ENCODE assay signal across 17 cellular contexts in the genomic region with DNA sequence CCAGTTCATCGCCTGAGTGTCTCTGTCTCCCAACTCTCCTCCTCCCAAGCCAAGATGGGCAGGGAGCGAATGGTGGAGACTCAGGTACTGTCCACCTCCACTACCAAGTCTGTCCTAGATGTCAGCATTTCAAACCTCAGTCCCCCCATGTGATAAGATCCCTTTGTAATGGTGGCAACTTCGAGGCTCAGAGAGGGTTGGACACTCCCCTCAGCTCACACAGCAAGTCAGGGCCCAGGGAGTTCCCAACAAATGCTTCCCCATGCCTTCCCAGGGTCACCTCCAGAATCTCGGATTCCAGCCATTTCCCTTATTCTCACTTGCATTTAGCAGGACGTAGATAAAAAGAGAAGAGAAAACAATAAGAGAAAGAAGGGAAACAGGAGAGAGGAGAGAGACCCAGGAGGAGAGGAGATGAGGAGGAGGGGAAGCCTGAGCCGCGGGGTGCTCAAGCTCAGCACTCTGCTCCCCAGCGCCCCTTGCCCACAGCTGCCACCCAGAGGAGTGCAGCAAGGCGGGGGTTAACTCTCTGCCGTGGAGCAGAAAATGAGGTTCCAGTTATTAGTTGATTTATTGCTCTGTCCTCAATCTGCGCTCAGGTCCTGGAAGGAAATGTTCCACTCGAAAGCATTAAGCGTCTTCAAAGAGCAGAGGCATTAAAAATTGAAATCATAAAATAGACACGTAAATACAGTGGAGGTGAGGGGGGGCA.
DNase-seq lines count a peak whose midpoint lies in the region; ATAC-seq, FAIRE-seq and TF ChIP-seq lines count a peak whose summit lies in the region.
"Had no signal": no experiment of that assay in that cellular context is flagged by ENCODE, and none has a peak within 500 bp of the region (broad histone marks: within the 10 kb centered on the region; RNA-seq: fewer than 3 reads in every experiment).

No MANE protein-coding gene starts in this region.

- ATAC-seq in HepG2 (no peak), right lobe of liver (no peak), psoas muscle (no peak)

- H2BK12ac ChIP-seq in H1 (ENCODE audit: low read depth, low read length) = peak overlapping the region; percentile 70; the same call in 1 of the 2 replicates

- H3K14ac ChIP-seq in H1 (ENCODE audit: insufficient read length) = no peak overlapping the region

- no peak overlapping the region for H3K27ac ChIP-seq in HepG2 (ENCODE audit: extremely low read length, insufficient read depth, low read length)
- H3K27ac ChIP-seq in right lobe of liver = no peak overlapping the region
- H3K27ac ChIP-seq in H1 (ENCODE audit: low read depth, low read length) = no peak overlapping the region
- H3K27ac ChIP-seq in psoas muscle = no peak overlapping the region

- no TSS peak for BruUV-seq in HepG2 (replicated peaks; lab: Mats Ljungman, UMichigan)

- H2AK5ac ChIP-seq in H1 (ENCODE audit: low read depth, low read length) = peak overlapping the region; percentile 83; the same call in 1 of the 2 replicates

- intact Hi-C loops in HepG2 (cut with micrococcal nuclease; ENCODE audit: unreplicated experiment) (no loop called here), right lobe of liver (cut with DNase I) (no loop called here), psoas muscle (cut with DNase I) (no loop called here)

- no peaks in the 10 kb centered on the region for H3K36me3 ChIP-seq in HepG2 (replicated peaks in 1 of 2; ENCODE audit: control insufficient read depth in 1 of 2, insufficient read depth in 2 of 2, low read length in 2 of 2)
- no peaks in the 10 kb centered on the region for H3K36me3 ChIP-seq in right lobe of liver
- H3K36me3 ChIP-seq in H1 (ENCODE audit: control insufficient read depth in 2 of 4, insufficient read depth in 4 of 4, low read length in 3 of 4) = no peaks in the 10 kb centered on the region
- H3K36me3 ChIP-seq in psoas muscle (ENCODE audit: insufficient read depth in 1 of 2, low read depth in 1 of 2) = no peaks in the 10 kb centered on the region

- H3K79me2 ChIP-seq in HepG2 (ENCODE audit: insufficient read depth, low read length) (no peaks in the 10 kb centered on the region), H1 (ENCODE audit: control insufficient read depth in 1 of 2, insufficient read depth in 2 of 2, low read length in 2 of 2) (no peaks in the 10 kb centered on the region)

- H3K23ac ChIP-seq in H1 (ENCODE audit: insufficient read length) = no peak overlapping the region

- no peak overlapping the region for H3K4me2 ChIP-seq in HepG2 (ENCODE audit: low read depth, low read length)
- no peak overlapping the region for H3K4me2 ChIP-seq in H1 (ENCODE audit: insufficient read depth in 1 of 2, low read depth in 2 of 2, low read length in 2 of 2)

- H3K9me3 ChIP-seq in HepG2 (ENCODE audit: low read length) (no peaks in the 10 kb centered on the region), right lobe of liver (no peaks in the 10 kb centered on the region), H1 (ENCODE audit: insufficient read depth in 2 of 2, low read depth in 1 of 2, low read length in 1 of 2) (no peaks in the 10 kb centered on the region), psoas muscle (no peaks in the 10 kb centered on the region)
- H3K9me3 ChIP-seq: Caco-2 had no signal

- H3K4me3 ChIP-seq in HepG2 (replicated peaks in 1 of 3; ENCODE audit: insufficient read depth in 1 of 3, low read depth in 2 of 3, low read length in 3 of 3) (no peak overlapping the region), right lobe of liver (no peak overlapping the region), H1 (ENCODE audit: extremely low read depth in 1 of 4, insufficient read depth in 2 of 4, low read depth in 3 of 4, low read length in 4 of 4) (no peak overlapping the region), psoas muscle (no peak overlapping the region)

- no peak overlapping the region for H4K8ac ChIP-seq in H1 (ENCODE audit: extremely low read depth, insufficient read depth, low read length)

- 17% methylated on average over 14 of the region's 14 CpGs for WGBS in HepG2 (ENCODE audit: low lambda C conversion rate)
- 29% methylated on average over 13 of the region's 14 CpGs for WGBS in right lobe of liver (ENCODE audit: insufficient coverage, low coverage, low lambda C conversion rate, missing lambda C conversion rate)
- 76% methylated on average over 14 of the region's 14 CpGs; no CpG with 5 or more reads in 1 of the 2 experiments for WGBS in H1 (ENCODE audit: extremely low coverage in 1 of 2, insufficient coverage in 1 of 2, insufficient read length in 1 of 2, insufficient replicate concordance in 2 of 2, low coverage in 1 of 2, low lambda C conversion rate in 2 of 2, missing lambda C conversion rate in 1 of 2), 2 experiments
- WGBS in psoas muscle, 3 donors = 24 to 31% (median 25%) methylated on average over 14 of the region's 14 CpGs

- H3K4me1 ChIP-seq in HepG2 (ENCODE audit: insufficient read depth, low read length) = no peaks in the 10 kb centered on the region
- no peaks in the 10 kb centered on the region for H3K4me1 ChIP-seq in right lobe of liver
- H3K4me1 ChIP-seq in H1 (replicated peaks in 1 of 4; ENCODE audit: control insufficient read depth in 3 of 4, insufficient read depth in 4 of 4, low read length in 3 of 4) = peaks cover 0 to 12% (median 2%) of the 10 kb centered on the region in 4 experiments; a peak in 3 of 7 replicates
- no peaks in the 10 kb centered on the region for H3K4me1 ChIP-seq in psoas muscle
- H3K4me1 ChIP-seq: Caco-2 had no signal

- 0 out of 2 replicates have a peak overlapping the region, but pooled peaks have one; percentile 90 for H2BK20ac ChIP-seq in H1 (ENCODE audit: low read length)

- no peak overlapping the region for H3K18ac ChIP-seq in H1 (ENCODE audit: extremely low read depth, low read length)

- no peak overlapping the region for H3K4ac ChIP-seq in H1 (replicated peaks; ENCODE audit: insufficient read length, low read depth, low read length)

- FAIRE-seq in HepG2 (lab: Jason Lieb, UNC) = no peak
- FAIRE-seq in H1 (lab: Jason Lieb, UNC) = no peak
- FAIRE-seq: GM19239 had no signal

- H3K27me3 ChIP-seq in HepG2 (ENCODE audit: control insufficient read depth in 1 of 2, insufficient read depth in 2 of 2, low read length in 2 of 2) = peaks cover 3 to 19% of the 10 kb centered on the region in 2 experiments; a peak in 2 of 5 replicates
- no peaks in the 10 kb centered on the region for H3K27me3 ChIP-seq in right lobe of liver
- no peaks in the 10 kb centered on the region for H3K27me3 ChIP-seq in H1 (replicated peaks in 1 of 4; ENCODE audit: control insufficient read depth in 3 of 4, extremely low read depth in 1 of 4, insufficient read depth in 3 of 4, low read length in 3 of 4)
- H3K27me3 ChIP-seq in psoas muscle (ENCODE audit: insufficient read depth in 3 of 3, low read length in 2 of 3) = peaks cover 0 to 28% (median 0%) of the 10 kb centered on the region in 3 donors

- H4K5ac ChIP-seq in H1 (ENCODE audit: insufficient read length, low read depth, low read length) = no peak overlapping the region

- H4K91ac ChIP-seq in H1 (replicated peaks; ENCODE audit: insufficient read length, low read length) = peak overlapping the region; percentile 62

- POLR2A ChIA-PET in HepG2 (lab: Yijun Ruan, JAX) = no interaction called here
- POLR2A ChIA-PET in H1 (lab: Charles Lee; ENCODE audit: partially characterized antibody) = interaction anchor here (1.2 kb wide), 1 partner anchor 30 kb away, joined by 3 read pairs; no protein-coding TSS in a partner anchor

- no peaks in the 10 kb centered on the region for H3K79me1 ChIP-seq in H1 (ENCODE audit: low read depth, low read length)

- H2BK15ac ChIP-seq in H1 (ENCODE audit: low read length) = peak overlapping the region; percentile 98; the same call in 1 of the 2 replicates

- in situ Hi-C loops in HepG2 (cut with HindIII; ENCODE audit: extremely low pct_ligation_motif_present, low pct_unique_long_range_greater_than_20kb) = no loop called here

- H2BK5ac ChIP-seq in H1 (ENCODE audit: low read depth, low read length) = peak overlapping the region; percentile 66

- TF ChIP-seq POLR2A in HepG2 (IDR thresholded peaks at IDR 0.05; ENCODE audit: insufficient read depth in 1 of 2, low read depth in 2 of 2, low read length in 2 of 2) (no peak), right lobe of liver (IDR thresholded peaks at IDR 0.05) (no peak), H1 (IDR thresholded peaks at IDR 0.05; ENCODE audit: control extremely low read depth in 1 of 2, low read depth in 2 of 2, low read length in 2 of 2) (no peak)

- no peak for TF ChIP-seq RAD21 in HepG2 (CRISPR knock-in tag; IDR thresholded peaks at IDR 0.05)
- TF ChIP-seq RAD21 in H1 (IDR thresholded peaks at IDR 0.05 in 1 of 2, conservative IDR thresholded peaks at IDR 0.05 in 1 of 2; ENCODE audit: low read depth in 2 of 2, low read length in 2 of 2) = no peak

- H2BK120ac ChIP-seq in H1 (replicated peaks; ENCODE audit: low read depth, low read length) = no peak overlapping the region

- no peak overlapping the region for H2AFZ ChIP-seq in HepG2 (ENCODE audit: low read length)
- no peak overlapping the region for H2AFZ ChIP-seq in H1 (ENCODE audit: low read length)

- TF ChIP-seq EP300 in HepG2 (IDR thresholded peaks at IDR 0.05; ENCODE audit: low read depth in 2 of 2, low read length in 2 of 2) (no peak), HepG2 (CRISPR knock-in tag; IDR thresholded peaks at IDR 0.05; ENCODE audit: borderline replicate concordance) (no peak), H1 (IDR thresholded peaks at IDR 0.05; ENCODE audit: borderline replicate concordance in 1 of 2, low read depth in 2 of 2, low read length in 2 of 2) (no peak)

- TF ChIP-seq CTCF in HepG2 (CRISPR knock-in tag; IDR thresholded peaks at IDR 0.05) = no peak
- no peak for TF ChIP-seq CTCF in right lobe of liver (IDR thresholded peaks at IDR 0.05)
- no peak for TF ChIP-seq CTCF in H1 (IDR thresholded peaks at IDR 0.05; ENCODE audit: control extremely low read depth in 1 of 3, insufficient read depth in 1 of 3, low read depth in 1 of 3, low read length in 3 of 3)
- TF ChIP-seq CTCF in psoas muscle (IDR thresholded peaks at IDR 0.05) = no peak

- H3K56ac ChIP-seq in H1 (replicated peaks; ENCODE audit: insufficient read length, low read depth, low read length) = no peak overlapping the region

- DNase-seq in HepG2 (ENCODE audit: low spot score) (no peak), right lobe of liver (no peak), NCI-H1105 (lab: John Stamatoyannopoulos, UW) (peak; percentile 52), H1 (ENCODE audit: low read depth in 1 of 2, low spot score in 2 of 2) (no peak), middle frontal gyrus (ENCODE audit: extremely low spot score, low spot score) (no peak), psoas muscle (no peak), hippocampal formation (lab: John Stamatoyannopoulos, UW) (no peak)
- DNase-seq: Caco-2; CD4-positive, alpha-beta T cell; GF-D8; GOT3; NCI-H1092 treated with DMSO at 0.1 percent for 48 hours; NCI-H1930; NCI-H2171; NCI-H446 treated with DMSO at 0.1 percent for 48 hours; SIG-M5 had no signal

- H3K9ac ChIP-seq in HepG2 (ENCODE audit: insufficient read depth, low read depth, low read length) = no peak overlapping the region
- H3K9ac ChIP-seq in H1 (replicated peaks in 1 of 4; ENCODE audit: extremely low read depth in 1 of 4, low read depth in 3 of 4, low read length in 3 of 4) = no peak overlapping the region

- H3K23me2 ChIP-seq in H1 (ENCODE audit: low read depth, low read length) = no peaks in the 10 kb centered on the region

- CTCF ChIA-PET in HepG2 (lab: Yijun Ruan, JAX; ENCODE audit: low intra/inter-chr PET ratio, low total read pairs) = no interaction called here
- CTCF ChIA-PET in H1 (lab: Charles Lee; ENCODE audit: partially characterized antibody) = interaction anchor here (0.6 to 8.2 kb wide), 10 partner anchors 18 to 109 kb away, joined by 3 to 38 read pairs (median 3); a partner anchor contains a TSS

- H4K20me1 ChIP-seq in HepG2 (ENCODE audit: insufficient read depth, low read length) (peaks cover 3% of the 10 kb centered on the region; the same call in 1 of the 2 replicates), H1 (replicated peaks in 1 of 2; ENCODE audit: control insufficient read depth in 1 of 2, insufficient read depth in 2 of 2, low read length in 2 of 2) (no peaks in the 10 kb centered on the region)
